In genomic region chr4:153522800-153523089, GRCh38 we compare ENCODE assay signal across 7 cellular contexts.
DNase-seq lines count a peak whose midpoint lies in the region; ATAC-seq lines count a peak whose summit lies in the region.

No MANE protein-coding gene starts in this region.

- H3K4me1 Mint-ChIP-seq in stimulated activated naive B cell treated with anti-CD40 and anti-IgM and Interleukin-4, amounts not matched to agents 10 μg/mL and 1 μg/mL and 100 μg/mL, for 72 hours = peaks cover 77 to 97% of the 10 kb centered on the region in 2 donors

- peak overlapping the region; percentile 95 for H3K27ac Mint-ChIP-seq in stimulated activated naive B cell treated with anti-CD40 and anti-IgM and Interleukin-4, amounts not matched to agents 10 μg/mL and 1 μg/mL and 100 μg/mL, for 72 hours

- peak; percentile 80 for DNase-seq in activated effector memory CD4-positive, alpha-beta T cell treated with anti-CD3 and anti-CD28 coated beads, Interleukin-2, amount 50 U/mL, for 16 hours
- DNase-seq in stimulated activated naive B cell treated with anti-CD40 and anti-IgM and Interleukin-4, amounts not matched to agents 10 μg/mL and 1 μg/mL and 100 μg/mL, for 72 hours = peak; percentile 53
- no peak for DNase-seq in hippocampal formation (lab: John Stamatoyannopoulos, UW)
- DNase-seq in ACHN = no peak
- no peak for DNase-seq in DMS53 (lab: John Stamatoyannopoulos, UW)

- no peaks in the 10 kb centered on the region for H3K9me3 Mint-ChIP-seq in stimulated activated naive B cell treated with anti-CD40 and anti-IgM and Interleukin-4, amounts not matched to agents 10 μg/mL and 1 μg/mL and 100 μg/mL, for 72 hours

- peak; percentile 56 for ATAC-seq in GM19463 (IDR thresholded peaks at IDR 0.05; ENCODE audit: unreplicated experiment)
- peak; percentile 38 for ATAC-seq in HG03342 (IDR thresholded peaks at IDR 0.05; ENCODE audit: unreplicated experiment)
- peak; percentile 67 to 77 for ATAC-seq in stimulated activated naive B cell treated with anti-CD40 and anti-IgM and Interleukin-4, amounts not matched to agents 10 μg/mL and 1 μg/mL and 100 μg/mL, for 72 hours (replicated peaks)

- H3K4me3 Mint-ChIP-seq in stimulated activated naive B cell treated with anti-CD40 and anti-IgM and Interleukin-4, amounts not matched to agents 10 μg/mL and 1 μg/mL and 100 μg/mL, for 72 hours = peak overlapping the region; percentile 74 to 79

- in situ Hi-C loops in ACHN (cut with HindIII; ENCODE audit: low pct_ligation_motif_present, low pct_unique_long_range_greater_than_20kb, low sequenced_read_pairs) = no loop called here

- H3K36me3 Mint-ChIP-seq in stimulated activated naive B cell treated with anti-CD40 and anti-IgM and Interleukin-4, amounts not matched to agents 10 μg/mL and 1 μg/mL and 100 μg/mL, for 72 hours = peaks cover 18 to 34% of the 10 kb centered on the region in 2 donors

- no peaks in the 10 kb centered on the region for H3K27me3 Mint-ChIP-seq in stimulated activated naive B cell treated with anti-CD40 and anti-IgM and Interleukin-4, amounts not matched to agents 10 μg/mL and 1 μg/mL and 100 μg/mL, for 72 hours

Comparison
In these comparisons a context has a peak if more than half of its experiments do, and no peak if none do; other contexts are left out.
1. DNase-seq: peak in activated effector memory CD4-positive, alpha-beta T cell treated with anti-CD3 and anti-CD28 coated beads, Interleukin-2, amount 50 U/mL, for 16 hours (single experiment) and stimulated activated naive B cell treated with anti-CD40 and anti-IgM and Interleukin-4, amounts not matched to agents 10 μg/mL and 1 μg/mL and 100 μg/mL, for 72 hours (single experiment); none in hippocampal formation (0 of 2), ACHN (single experiment) and DMS53 (single experiment).
2. Peak in every context shown above with its lines, with median percentiles within 50 percentile points of each other: ATAC-seq.